Comparison of ENCODE assay signal across 13 cellular contexts in genomic region chr7:157519246-157519645, GRCh38.
"Had no signal": no experiment of that assay in that cellular context is flagged by ENCODE, and none has a peak within 500 bp of the region (broad histone marks: within the 10 kb centered on the region; RNA-seq: fewer than 3 reads in every experiment).

No MANE protein-coding gene starts in this region.

- H3K27me3 ChIP-seq: thyroid gland, vagina had no signal

- H3K36me3 ChIP-seq: thyroid gland, vagina had no signal

- ATAC-seq: activated CD4-positive, CD25-positive, alpha-beta regulatory T cell treated with anti-CD3 and anti-CD28 coated beads, Interleukin-2, amount 50 U/mL, for 24 hours; mucosa of descending colon; naive thymus-derived CD8-positive, alpha-beta T cell; psoas muscle; stimulated activated memory B cell treated with anti-CD40 and anti-IgM and Interleukin-4, amounts not matched to agents 10 μg/mL and 1 μg/mL and 100 μg/mL, for 72 hours had no signal

- H3K9me3 ChIP-seq: mucosa of descending colon, psoas muscle, thyroid gland, vagina had no signal

- H3K27ac ChIP-seq: psoas muscle, thyroid gland, vagina had no signal

- DNase-seq: activated CD4-positive, alpha-beta T cell treated with anti-CD3 and anti-CD28 coated beads, Interleukin-2, amount 50 U/mL, for 4 hours; activated naive CD4-positive, alpha-beta T cell; erythroblast; nucleus accumbens; stimulated activated CD4-positive, alpha-beta T cell treated with anti-CD3 and anti-CD28 coated beads, Interleukin-2, amount 100 ng/mL, for 48 hours; T-helper 9 cell; thyroid gland had no signal

- H3K4me3 ChIP-seq: mucosa of descending colon, psoas muscle, thyroid gland, vagina had no signal

- H3K4me1 ChIP-seq: psoas muscle, thyroid gland, vagina had no signal
